Comparison of ENCODE assay signal across 18 cellular contexts in the genomic region with DNA sequence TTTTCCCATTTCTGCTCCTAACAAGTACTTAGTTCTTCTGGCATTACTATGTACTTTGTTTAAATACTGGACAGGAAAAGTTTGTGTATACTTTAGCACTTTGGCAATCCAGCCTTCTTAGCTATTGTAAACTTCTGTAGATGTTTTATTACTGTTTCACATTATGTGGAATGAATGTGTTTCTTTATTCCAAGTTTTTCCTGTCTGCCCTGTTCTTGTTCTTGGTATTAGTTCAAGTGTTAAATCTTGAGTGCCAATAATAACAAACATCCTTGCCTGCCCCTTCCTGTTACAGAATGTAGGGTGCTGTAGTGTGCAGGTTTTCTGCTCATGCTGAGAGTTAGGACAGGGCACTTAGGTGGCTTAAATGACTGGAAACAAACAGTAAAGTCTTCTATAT. TPM values are rescaled to one million over a fixed set of nuclear protein-coding genes. Genes with fewer than 3 reads are reported as not detected.
DNase-seq lines count a peak whose midpoint lies in the region; ATAC-seq, FAIRE-seq and TF ChIP-seq lines count a peak whose summit lies in the region.
"Had no signal": no experiment of that assay in that cellular context is flagged by ENCODE, and none has a peak within 500 bp of the region (broad histone marks: within the 10 kb centered on the region; RNA-seq: fewer than 3 reads in every experiment).

No MANE protein-coding gene starts in this region.

- H3K27me3 ChIP-seq in mammary epithelial cell (ENCODE audit: insufficient read depth, low read length) = no peaks in the 10 kb centered on the region
- H3K27me3 ChIP-seq: gastrocnemius medialis had no signal

- H3K36me3 Mint-ChIP-seq in osteocyte (ENCODE audit: unreplicated experiment) = peaks cover 5% of the 10 kb centered on the region
- H3K36me3 Mint-ChIP-seq: immature natural killer cell had no signal

- TF ChIP-seq CTCF in mammary epithelial cell (conservative IDR thresholded peaks at IDR 0.05 in 1 of 2, IDR thresholded peaks at IDR 0.05 in 1 of 2; ENCODE audit: extremely low read depth in 1 of 2, insufficient read depth in 1 of 2, low read depth in 1 of 2, low read length in 2 of 2) (no peak), foreskin fibroblast (IDR thresholded peaks at IDR 0.05; ENCODE audit: low read depth, low read length) (no peak), osteocyte (IDR thresholded peaks at IDR 0.05) (no peak)

- H3K27me3 Mint-ChIP-seq in osteocyte (ENCODE audit: unreplicated experiment) = no peaks in the 10 kb centered on the region

- H3K9me3 ChIP-seq in mammary epithelial cell (replicated peaks; ENCODE audit: insufficient read depth, low read length) = no peaks in the 10 kb centered on the region
- H3K9me3 ChIP-seq: gastrocnemius medialis had no signal

- TF ChIP-seq POLR2A in H54 (IDR thresholded peaks at IDR 0.05; ENCODE audit: low read depth, low read length) = no peak

- H3K4me1 ChIP-seq in mammary epithelial cell (ENCODE audit: insufficient read depth, low read length) = peaks cover 66% of the 10 kb centered on the region
- H3K4me1 ChIP-seq: gastrocnemius medialis had no signal

- peak overlapping the region; percentile 28 for H3K27ac ChIP-seq in mammary epithelial cell (ENCODE audit: insufficient read depth, low read depth, low read length)
- H3K27ac ChIP-seq: gastrocnemius medialis had no signal

- peak overlapping the region; percentile 45 for H3K27ac Mint-ChIP-seq in osteocyte (ENCODE audit: unreplicated experiment)
- H3K27ac Mint-ChIP-seq: activated T-helper 17 cell treated with anti-CD3 and anti-CD28 coated beads, Interleukin-2, amount 50 U/mL, for 72 hours; immature natural killer cell had no signal

- H3K4me3 ChIP-seq in mammary epithelial cell (replicated peaks in 1 of 3; ENCODE audit: insufficient read depth in 1 of 3, low read depth in 2 of 3, low read length in 3 of 3) (peak overlapping the region in 1 of 3 experiments; percentile 5), foreskin fibroblast (ENCODE audit: low read depth in 1 of 2, low read length in 2 of 2) (no peak overlapping the region)
- H3K4me3 ChIP-seq: gastrocnemius medialis had no signal

- no TSS peak for BruUV-seq in mammary epithelial cell (replicated peaks; lab: Mats Ljungman, UMichigan)

- dilution Hi-C loops in mammary epithelial cell (cut with HindIII; ENCODE audit: low sequenced_read_pairs) = no loop called here

- CTCF ChIA-PET in mammary epithelial cell (lab: Charles Lee; ENCODE audit: low non-redundant PET) = no interaction called here

- no peaks in the 10 kb centered on the region for H4K20me1 ChIP-seq in mammary epithelial cell (ENCODE audit: insufficient read depth, low read length)

- H3K4me1 Mint-ChIP-seq in osteocyte (ENCODE audit: unreplicated experiment) = peaks cover 34% of the 10 kb centered on the region
- H3K4me1 Mint-ChIP-seq: activated T-helper 17 cell treated with anti-CD3 and anti-CD28 coated beads, Interleukin-2, amount 50 U/mL, for 72 hours; immature natural killer cell had no signal

- peaks cover 6% of the 10 kb centered on the region for H3K79me2 ChIP-seq in mammary epithelial cell (ENCODE audit: insufficient read depth, low read length)

- no peak overlapping the region for H2AFZ ChIP-seq in mammary epithelial cell (ENCODE audit: low read depth, low read length)

- intact Hi-C loops in mammary epithelial cell (cut with micrococcal nuclease) = no loop called here

- in situ Hi-C loops in mammary epithelial cell (cut with MboI; ENCODE audit: low sequenced_read_pairs in 2 of 2) = no loop called here

- FAIRE-seq in H54 (lab: Jason Lieb, UNC) = peak; percentile 71
- FAIRE-seq in HTR-8/SVneo (lab: Jason Lieb, UNC) = no peak
- FAIRE-seq: RCC 7860 had no signal

- no peak for DNase-seq in H54 (ENCODE audit: insufficient read length, low spot score)
- peak; percentile 60 for DNase-seq in mammary epithelial cell
- peak; percentile 32 to 44 for DNase-seq in foreskin fibroblast
- no peak for DNase-seq in osteocyte (ENCODE audit: extremely low spot score, unreplicated experiment)
- DNase-seq in NCI-H526 treated with DMSO at 0.1 percent for 48 hours (lab: John Stamatoyannopoulos, UW) = no peak
- no peak for DNase-seq in putamen (ENCODE audit: low spot score)
- no peak for DNase-seq in HTR-8/SVneo (ENCODE audit: insufficient read length, low spot score)
- DNase-seq: activated CD8-positive, alpha-beta memory T cell treated with anti-CD3 and anti-CD28 coated beads for 24 hours; amniotic stem cell; gastrocnemius medialis; immature natural killer cell; NCI-H187 treated with DMSO at 0.1 percent for 48 hours; nucleus accumbens; stimulated activated naive CD4-positive, alpha-beta T cell had no signal

- H3K9ac ChIP-seq in mammary epithelial cell (ENCODE audit: insufficient read depth, low read length) = no peak overlapping the region

- H3K4me3 Mint-ChIP-seq in osteocyte (ENCODE audit: unreplicated experiment) = no peak overlapping the region
- H3K4me3 Mint-ChIP-seq: activated T-helper 17 cell treated with anti-CD3 and anti-CD28 coated beads, Interleukin-2, amount 50 U/mL, for 72 hours; immature natural killer cell had no signal

- H3K9me3 Mint-ChIP-seq in osteocyte (ENCODE audit: unreplicated experiment) = peaks cover 4% of the 10 kb centered on the region
- H3K9me3 Mint-ChIP-seq: activated T-helper 17 cell treated with anti-CD3 and anti-CD28 coated beads, Interleukin-2, amount 50 U/mL, for 72 hours had no signal

- ATAC-seq in GM21723 (IDR thresholded peaks at IDR 0.05; ENCODE audit: unreplicated experiment) = no peak
- ATAC-seq: activated T-helper 17 cell treated with anti-CD3 and anti-CD28 coated beads, Interleukin-2, amount 50 U/mL, for 72 hours; gastrocnemius medialis had no signal

- peak overlapping the region; percentile 64 for H3K4me2 ChIP-seq in mammary epithelial cell (ENCODE audit: insufficient read depth, low read depth, low read length)

- peaks cover 2% of the 10 kb centered on the region for H3K36me3 ChIP-seq in mammary epithelial cell (ENCODE audit: insufficient read depth, low read length)
- H3K36me3 ChIP-seq: gastrocnemius medialis had no signal

RNA-seq across cellular contexts. Expression of a gene that starts 7.3 kb away (rescaled TPM):
- total RNA-seq in mammary epithelial cell (1 to 10 TPM; 1.8 to 3.2 TPM), osteocyte (0.35 and 0.37 TPM in 2 replicates)
- 0.82 TPM for polyA plus RNA-seq in mammary epithelial cell
- polyA minus RNA-seq in mammary epithelial cell = not detected
- total RNA-seq: activated T-helper 17 cell treated with anti-CD3 and anti-CD28 coated beads, Interleukin-2, amount 50 U/mL, for 72 hours; gastrocnemius medialis; mononuclear cell had no signal
- polyA plus RNA-seq: immature natural killer cell had no signal

RNA-seq across cellular contexts. Expression of a gene that starts 50.4 kb away (rescaled TPM):
- 100 to 1,000 TPM in 1 of 2 donors, 10 to 100 TPM in 1; 50.5 to 173 TPM for total RNA-seq in mammary epithelial cell
- polyA plus RNA-seq in mammary epithelial cell = 32.4 TPM
- 109 TPM for polyA minus RNA-seq in mammary epithelial cell
- 9.6 and 11.1 TPM in 2 replicates for total RNA-seq in osteocyte

Comparison
In these comparisons a context has a peak if more than half of its experiments do, and no peak if none do; other contexts are left out.
1. DNase-seq: peak in mammary epithelial cell (single experiment) and foreskin fibroblast (2 of 2); none in H54 (single experiment), osteocyte (single experiment), NCI-H526 treated with DMSO at 0.1 percent for 48 hours (single experiment), putamen (single experiment) and HTR-8/SVneo (single experiment).